In the genomic region with DNA sequence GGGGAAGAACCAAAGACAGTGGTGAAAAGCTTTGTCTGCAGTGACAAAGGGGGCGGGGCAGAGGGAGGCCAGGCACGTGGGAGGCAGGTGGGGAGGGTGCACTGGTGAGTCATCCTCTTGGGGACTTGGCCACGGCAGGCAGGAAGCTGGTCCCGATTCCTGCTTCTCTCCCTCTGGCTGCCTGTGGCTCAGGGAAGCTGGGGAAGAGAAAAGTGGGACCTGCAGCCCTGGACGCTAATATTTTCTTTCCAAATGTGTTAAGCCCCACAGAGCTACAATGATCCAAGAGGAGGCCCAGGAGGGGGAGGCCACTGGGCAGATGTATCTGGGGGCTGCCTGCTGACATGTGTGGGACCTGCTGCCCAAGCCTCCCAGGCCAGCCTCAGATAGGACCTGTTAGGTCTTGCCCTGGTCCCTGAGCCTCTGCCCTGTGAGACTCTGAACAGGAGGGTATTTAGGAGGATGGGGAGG, we compare ENCODE assay signal across 9 cellular contexts.
A peak's percentile ranks its signal among the peaks of the same experiment; 100 is the strongest.
DNase-seq lines count a peak whose midpoint lies in the region; ATAC-seq and TF ChIP-seq lines count a peak whose summit lies in the region.
"Had no signal": no experiment of that assay in that cellular context is flagged by ENCODE, and none has a peak within 500 bp of the region (broad histone marks: within the 10 kb centered on the region; RNA-seq: fewer than 3 reads in every experiment).

No MANE protein-coding gene starts in this region.

- CTCF ChIA-PET in HCT116 (lab: Charles Lee): interaction anchor here (1.3 kb wide), 1 partner anchor 22 kb away, joined by 3 read pairs; no protein-coding TSS in a partner anchor
- CTCF ChIA-PET in CD4-positive, alpha-beta T cell (lab: Charles Lee): no interaction called here

- H3K79me2 ChIP-seq in HCT116 (ENCODE audit: insufficient read depth, low read length): no peaks in the 10 kb centered on the region

- POLR2A ChIA-PET in HCT116 (lab: Charles Lee): interaction anchor here (0.9 to 1.5 kb wide), 2 partner anchors 23 to 96 kb away, joined by 3 read pairs; no protein-coding TSS in a partner anchor
- POLR2A ChIA-PET in CD4-positive, alpha-beta T cell (lab: Charles Lee): no interaction called here

- peak overlapping the region; percentile 75 for H3K27ac Mint-ChIP-seq in chondrocyte (ENCODE audit: unreplicated experiment)
- no peak overlapping the region for H3K27ac Mint-ChIP-seq in CD4-positive, alpha-beta T cell
- H3K27ac Mint-ChIP-seq: dendritic cell treated with granulocyte-macrophage colony-stimulating factor and Interleukin-4, amounts not matched to agents 40 ng/mL and 50 ng/mL, for 4 days had no signal

- peak overlapping the region; percentile 28; the same call in 1 of the 2 replicates for H3K9ac ChIP-seq in HCT116 (ENCODE audit: low read length)

- H3K4me1 Mint-ChIP-seq in chondrocyte (ENCODE audit: low read depth): peaks cover 53% of the 10 kb centered on the region
- H3K4me1 Mint-ChIP-seq in CD4-positive, alpha-beta T cell (ENCODE audit: low read depth): no peaks in the 10 kb centered on the region

- intact Hi-C loops in HCT116 (cut with micrococcal nuclease): no loop called here
- intact Hi-C loops in CD4-positive, alpha-beta T cell (cut with DNase I, micrococcal nuclease): no loop called here

- TF ChIP-seq CTCF in HCT116 (IDR thresholded peaks at IDR 0.05 in 2 of 3, conservative IDR thresholded peaks at IDR 0.05 in 1 of 3; ENCODE audit: borderline replicate concordance in 1 of 3, insufficient read depth in 1 of 3, low read depth in 2 of 3, low read length in 2 of 3): no peak
- no peak for TF ChIP-seq CTCF in chondrocyte (IDR thresholded peaks at IDR 0.05)
- no peak for TF ChIP-seq CTCF in CD4-positive, alpha-beta T cell (IDR thresholded peaks at IDR 0.05)

- no peaks in the 10 kb centered on the region for H3K27me3 Mint-ChIP-seq in chondrocyte (ENCODE audit: low read depth)
- H3K27me3 Mint-ChIP-seq in CD4-positive, alpha-beta T cell: peaks cover 18% of the 10 kb centered on the region

- H3K27me3 ChIP-seq in HCT116 (ENCODE audit: insufficient read depth, low read length): no peaks in the 10 kb centered on the region; the same call in 1 of the 2 replicates
- no peaks in the 10 kb centered on the region for H3K27me3 ChIP-seq in CD4-positive, alpha-beta T cell (ENCODE audit: control insufficient read depth, insufficient read depth, low read length)

- H3K4me2 ChIP-seq in HCT116 (ENCODE audit: low read length): peak overlapping the region; percentile 60

- H3K9me2 ChIP-seq in HCT116 (ENCODE audit: insufficient read depth): no peaks in the 10 kb centered on the region

- H3K27ac ChIP-seq in HCT116 (ENCODE audit: low read depth, low read length): no peak overlapping the region
- no peak overlapping the region for H3K27ac ChIP-seq in CD4-positive, alpha-beta T cell (ENCODE audit: low read depth, low read length)

- BruUV-seq in HCT116 (replicated peaks; lab: Mats Ljungman, UMichigan): no TSS peak

- no peak for TF ChIP-seq RAD21 in HCT116 (IDR thresholded peaks at IDR 0.05; ENCODE audit: low read depth)

- no peak overlapping the region for H3K4me3 ChIP-seq in HCT116 (replicated peaks in 1 of 2; ENCODE audit: low read depth in 1 of 2, low read length in 2 of 2)

- ATAC-seq in HCT116: peak; percentile 95
- ATAC-seq in HG03520 (IDR thresholded peaks at IDR 0.05; ENCODE audit: unreplicated experiment): no peak
- ATAC-seq in CD4-positive, alpha-beta T cell (ENCODE audit: poor library complexity): no peak

- no peaks in the 10 kb centered on the region for H3K36me3 ChIP-seq in HCT116 (ENCODE audit: control insufficient read depth in 1 of 2, insufficient read depth in 2 of 2, low read length in 2 of 2)

- peaks cover 6 to 23% of the 10 kb centered on the region in 2 experiments; a peak in 3 of 4 replicates for H3K4me1 ChIP-seq in HCT116 (ENCODE audit: control insufficient read depth in 1 of 2, insufficient read depth in 2 of 2, low read length in 2 of 2)

- H3K36me3 Mint-ChIP-seq in chondrocyte (ENCODE audit: low read depth): peaks cover 17% of the 10 kb centered on the region
- H3K36me3 Mint-ChIP-seq in CD4-positive, alpha-beta T cell (ENCODE audit: low read depth): no peaks in the 10 kb centered on the region

- no peaks in the 10 kb centered on the region for H3K9me3 ChIP-seq in HCT116 (ENCODE audit: control insufficient read depth in 1 of 2, insufficient read depth in 1 of 2, low read depth in 1 of 2, low read length in 2 of 2)
- no peaks in the 10 kb centered on the region for H3K9me3 ChIP-seq in CD4-positive, alpha-beta T cell (ENCODE audit: control insufficient read depth, low read length)

- in situ Hi-C loops in Caki2 (cut with HindIII; ENCODE audit: low pct_unique_long_range_greater_than_20kb, low sequenced_read_pairs): no loop called here

- no peaks in the 10 kb centered on the region for H4K20me1 ChIP-seq in HCT116 (ENCODE audit: insufficient read depth)

- no peak overlapping the region for H3K4me3 Mint-ChIP-seq in chondrocyte (ENCODE audit: unreplicated experiment)
- no peak overlapping the region for H3K4me3 Mint-ChIP-seq in CD4-positive, alpha-beta T cell
- H3K4me3 Mint-ChIP-seq: dendritic cell treated with granulocyte-macrophage colony-stimulating factor and Interleukin-4, amounts not matched to agents 40 ng/mL and 50 ng/mL, for 4 days had no signal

- no peaks in the 10 kb centered on the region for H3K9me3 Mint-ChIP-seq in chondrocyte (ENCODE audit: low read depth)
- no peaks in the 10 kb centered on the region for H3K9me3 Mint-ChIP-seq in CD4-positive, alpha-beta T cell
- H3K9me3 Mint-ChIP-seq: dendritic cell treated with granulocyte-macrophage colony-stimulating factor and Interleukin-4, amounts not matched to agents 40 ng/mL and 50 ng/mL, for 4 days had no signal

- H2AFZ ChIP-seq in HCT116 (ENCODE audit: low read depth, low read length, poor library complexity, severe bottlenecking): no peak overlapping the region

- RAD21 ChIA-PET in HCT116 (lab: Charles Lee; ENCODE audit: low non-redundant PET in 1 of 2, low total read pairs in 2 of 2, uncharacterized antibody in 2 of 2, unreplicated experiment in 2 of 2): interaction anchor here in 1 of 2 experiments (1.1 kb wide), 1 partner anchor 13 kb away, joined by 4 read pairs; no protein-coding TSS in a partner anchor

- peak; percentile 78 for DNase-seq in Caki2 (ENCODE audit: low read depth)
- DNase-seq in HCT116 (ENCODE audit: low read depth, low spot score): peak; percentile 53
- DNase-seq in NCI-H510A treated with DMSO at 0.1 percent for 48 hours (lab: John Stamatoyannopoulos, UW): peak; percentile 92
- no peak for DNase-seq in chondrocyte (ENCODE audit: low spot score)
- peak; percentile 78 to 83 for DNase-seq in lung microvascular endothelial cell (ENCODE audit: low read depth in 2 of 2)
- no peak for DNase-seq in activated effector memory CD4-positive, alpha-beta T cell treated with Interleukin-2 at 50 U/mL for 16 hours
- DNase-seq in CD4-positive, alpha-beta T cell: no peak

- TF ChIP-seq POLR2A in HCT116 (IDR thresholded peaks at IDR 0.05; ENCODE audit: borderline replicate concordance, extremely low read depth, insufficient read depth, insufficient read length): no peak

TF ChIP-seq in HCT116, 20 proteins besides CTCF, POLR2A, EP300 and RAD21:
- TF ChIP-seq EGR1 (IDR thresholded peaks at IDR 0.05; ENCODE audit: low read depth): peak; percentile 74
- TF ChIP-seq, protein P1, sequence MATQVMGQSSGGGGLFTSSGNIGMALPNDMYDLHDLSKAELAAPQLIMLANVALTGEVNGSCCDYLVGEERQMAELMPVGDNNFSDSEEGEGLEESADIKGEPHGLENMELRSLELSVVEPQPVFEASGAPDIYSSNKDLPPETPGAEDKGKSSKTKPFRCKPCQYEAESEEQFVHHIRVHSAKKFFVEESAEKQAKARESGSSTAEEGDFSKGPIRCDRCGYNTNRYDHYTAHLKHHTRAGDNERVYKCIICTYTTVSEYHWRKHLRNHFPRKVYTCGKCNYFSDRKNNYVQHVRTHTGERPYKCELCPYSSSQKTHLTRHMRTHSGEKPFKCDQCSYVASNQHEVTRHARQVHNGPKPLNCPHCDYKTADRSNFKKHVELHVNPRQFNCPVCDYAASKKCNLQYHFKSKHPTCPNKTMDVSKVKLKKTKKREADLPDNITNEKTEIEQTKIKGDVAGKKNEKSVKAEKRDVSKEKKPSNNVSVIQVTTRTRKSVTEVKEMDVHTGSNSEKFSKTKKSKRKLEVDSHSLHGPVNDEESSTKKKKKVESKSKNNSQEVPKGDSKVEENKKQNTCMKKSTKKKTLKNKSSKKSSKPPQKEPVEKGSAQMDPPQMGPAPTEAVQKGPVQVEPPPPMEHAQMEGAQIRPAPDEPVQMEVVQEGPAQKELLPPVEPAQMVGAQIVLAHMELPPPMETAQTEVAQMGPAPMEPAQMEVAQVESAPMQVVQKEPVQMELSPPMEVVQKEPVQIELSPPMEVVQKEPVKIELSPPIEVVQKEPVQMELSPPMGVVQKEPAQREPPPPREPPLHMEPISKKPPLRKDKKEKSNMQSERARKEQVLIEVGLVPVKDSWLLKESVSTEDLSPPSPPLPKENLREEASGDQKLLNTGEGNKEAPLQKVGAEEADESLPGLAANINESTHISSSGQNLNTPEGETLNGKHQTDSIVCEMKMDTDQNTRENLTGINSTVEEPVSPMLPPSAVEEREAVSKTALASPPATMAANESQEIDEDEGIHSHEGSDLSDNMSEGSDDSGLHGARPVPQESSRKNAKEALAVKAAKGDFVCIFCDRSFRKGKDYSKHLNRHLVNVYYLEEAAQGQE (IDR thresholded peaks at IDR 0.05; ENCODE audit: low read depth): no peak
- no peak for TF ChIP-seq ZNF274 (IDR thresholded peaks at IDR 0.05; ENCODE audit: low read depth, low read length)
- TF ChIP-seq SP1 (IDR thresholded peaks at IDR 0.05; ENCODE audit: low read depth): peak; percentile 69
- TF ChIP-seq ELF1 (IDR thresholded peaks at IDR 0.05; ENCODE audit: borderline replicate concordance, low read depth): no peak
- peak; percentile 89 for TF ChIP-seq JUND (IDR thresholded peaks at IDR 0.05)
- TF ChIP-seq CBX3 (IDR thresholded peaks at IDR 0.05; ENCODE audit: low read depth): peak; percentile 79
- TF ChIP-seq FOSL1 (IDR thresholded peaks at IDR 0.05; ENCODE audit: low read depth): peak; percentile 80
- TF ChIP-seq POLR2AphosphoS5 (IDR thresholded peaks at IDR 0.05; ENCODE audit: low read depth, low read length): peak; percentile 55
- TF ChIP-seq, protein P2, sequence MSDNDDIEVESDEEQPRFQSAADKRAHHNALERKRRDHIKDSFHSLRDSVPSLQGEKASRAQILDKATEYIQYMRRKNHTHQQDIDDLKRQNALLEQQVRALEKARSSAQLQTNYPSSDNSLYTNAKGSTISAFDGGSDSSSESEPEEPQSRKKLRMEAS (IDR thresholded peaks at IDR 0.05): peak; percentile 96

Comparison
In these comparisons a context has a peak if more than half of its experiments do, and no peak if none do; other contexts are left out.
1. DNase-seq: peak in Caki2 (single experiment), HCT116 (single experiment), NCI-H510A treated with DMSO at 0.1 percent for 48 hours (single experiment) and lung microvascular endothelial cell (2 of 2); none in chondrocyte (single experiment), activated effector memory CD4-positive, alpha-beta T cell treated with Interleukin-2 at 50 U/mL for 16 hours (single experiment) and CD4-positive, alpha-beta T cell (0 of 10).